In genomic region chr14:72061718-72062117, GRCh38 we compare ENCODE assay signal across 28 cellular contexts.
"Had no signal": no experiment of that assay in that cellular context is flagged by ENCODE, and none has a peak within 500 bp of the region (broad histone marks: within the 10 kb centered on the region; RNA-seq: fewer than 3 reads in every experiment).

No MANE protein-coding gene starts in this region.

- H3K36me3 Mint-ChIP-seq: mesothelial cell of epicardium, naive B cell had no signal

- H3K9me3 ChIP-seq: colonic mucosa, esophagus squamous epithelium, gastrocnemius medialis, heart right ventricle, left lung, lower lobe of right lung, mucosa of descending colon had no signal

- ATAC-seq: effector memory CD8-positive, alpha-beta T cell; esophagus mucosa; gastrocnemius medialis; left lung; lower lobe of right lung; mucosa of descending colon had no signal

- H3K9me3 Mint-ChIP-seq: dendritic cell treated with granulocyte-macrophage colony-stimulating factor and Interleukin-4, amounts not matched to agents 40 ng/mL and 50 ng/mL, for 4 days; effector memory CD8-positive, alpha-beta T cell; endodermal cell; mesothelial cell of epicardium; naive B cell had no signal

- H3K27ac Mint-ChIP-seq: dendritic cell treated with granulocyte-macrophage colony-stimulating factor and Interleukin-4, amounts not matched to agents 40 ng/mL and 50 ng/mL, for 4 days; effector memory CD8-positive, alpha-beta T cell; endodermal cell; mesothelial cell of epicardium; naive B cell had no signal

- H3K4me3 ChIP-seq: colonic mucosa, esophagus squamous epithelium, gastrocnemius medialis, heart right ventricle, left lung, lower lobe of right lung, mucosa of descending colon had no signal

- H3K4me3 Mint-ChIP-seq: dendritic cell treated with granulocyte-macrophage colony-stimulating factor and Interleukin-4, amounts not matched to agents 40 ng/mL and 50 ng/mL, for 4 days; effector memory CD8-positive, alpha-beta T cell; endodermal cell; mesothelial cell of epicardium; naive B cell had no signal

- H3K27me3 Mint-ChIP-seq: dendritic cell treated with granulocyte-macrophage colony-stimulating factor and Interleukin-4, amounts not matched to agents 40 ng/mL and 50 ng/mL, for 4 days had no signal

- H3K27me3 ChIP-seq: colonic mucosa, esophagus squamous epithelium, gastrocnemius medialis, heart right ventricle, left lung had no signal

- DNase-seq: colonic mucosa; cortex of kidney; effector CD8-positive, alpha-beta T cell; effector memory CD8-positive, alpha-beta T cell; endodermal cell; erythroblast; esophagus squamous epithelium; foreskin fibroblast; foreskin melanocyte; gastrocnemius medialis; glutamatergic neuron; head of caudate nucleus; heart right ventricle; hippocampal formation; left cardiac atrium; left lung; left ventricle myocardium superior; lower lobe of right lung; mesenchymal stem cell; mucosa of descending colon; naive B cell had no signal

- H3K4me1 Mint-ChIP-seq: mesothelial cell of epicardium, naive B cell had no signal

- FAIRE-seq: endometrium, islet of Langerhans, keratinocyte had no signal

- H3K27ac ChIP-seq: colonic mucosa, epithelial cell of prostate, esophagus squamous epithelium, gastrocnemius medialis, heart right ventricle, left lung, lower lobe of right lung had no signal

- H3K36me3 ChIP-seq: colonic mucosa, esophagus squamous epithelium, gastrocnemius medialis, heart right ventricle, left lung, lower lobe of right lung had no signal

- H3K4me1 ChIP-seq: colonic mucosa, esophagus squamous epithelium, gastrocnemius medialis, left lung, lower lobe of right lung had no signal
